Comparison of ENCODE assay signal across 11 cellular contexts in the genomic region with DNA sequence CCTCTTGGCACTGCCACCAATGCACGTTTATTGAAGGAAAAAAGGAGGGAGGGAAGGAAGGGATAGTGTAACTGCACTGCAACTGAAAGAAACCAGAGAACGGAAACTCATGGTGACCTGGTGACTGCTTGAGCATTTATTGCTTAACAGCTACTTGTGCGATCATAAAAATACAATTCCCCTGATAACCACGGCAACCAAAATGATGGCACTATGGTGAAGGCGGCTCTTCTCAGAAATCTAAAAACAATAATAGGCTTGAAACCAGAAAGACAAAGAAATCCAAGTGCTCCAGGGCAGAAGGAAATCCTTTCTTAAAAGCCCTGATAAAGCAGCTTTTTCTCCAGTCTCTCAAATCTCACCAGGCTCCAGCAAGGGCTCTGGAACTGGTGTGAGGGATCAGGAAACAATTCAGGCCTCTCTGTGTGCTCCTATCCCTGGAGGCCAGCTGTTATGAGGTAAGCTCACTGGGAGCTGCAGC. TPM values are rescaled to one million over a fixed set of nuclear protein-coding genes. Genes with fewer than 3 reads are reported as not detected.
A peak's percentile ranks its signal among the peaks of the same experiment; 100 is the strongest.
DNase-seq lines count a peak whose midpoint lies in the region; ATAC-seq and TF ChIP-seq lines count a peak whose summit lies in the region.
"Had no signal": no experiment of that assay in that cellular context is flagged by ENCODE, and none has a peak within 500 bp of the region (broad histone marks: within the 10 kb centered on the region; RNA-seq: fewer than 3 reads in every experiment).

No MANE protein-coding gene starts in this region.

- peaks cover 44% of the 10 kb centered on the region for H3K4me1 Mint-ChIP-seq in GM23338

- H2AFZ ChIP-seq in GM23338 = no peak overlapping the region
- H2AFZ ChIP-seq in OCI-LY1 (ENCODE audit: low read length) = no peak overlapping the region

- no peak overlapping the region for H3K27ac Mint-ChIP-seq in GM23338
- H3K27ac Mint-ChIP-seq: activated naive CD8-positive, alpha-beta T cell treated with anti-CD3 and anti-CD28 coated beads, Interleukin-2, amount 10 ng/mL, durations not matched to agents 7 days and 5 days had no signal

- H3K4me1 ChIP-seq in GM23338 (ENCODE audit: insufficient read depth) = peaks cover 22% of the 10 kb centered on the region
- peaks cover 74% of the 10 kb centered on the region for H3K4me1 ChIP-seq in OCI-LY1 (ENCODE audit: insufficient read depth, low read length, severe bottlenecking)
- H3K4me1 ChIP-seq in foreskin keratinocyte = no peaks in the 10 kb centered on the region

- H3K9ac ChIP-seq in OCI-LY1 (ENCODE audit: low read length) = peak overlapping the region; percentile 92

- no peaks in the 10 kb centered on the region for H3K9me3 ChIP-seq in OCI-LY1 (ENCODE audit: low read length)
- H3K9me3 ChIP-seq: testis had no signal

- H3K27ac ChIP-seq in GM23338 (ENCODE audit: low read depth) (no peak overlapping the region), OCI-LY1 (ENCODE audit: low read depth, low read length, poor library complexity, severe bottlenecking) (peak overlapping the region; percentile 93), foreskin keratinocyte (no peak overlapping the region)
- H3K27ac ChIP-seq: testis had no signal

- H3K27me3 ChIP-seq in GM23338 (ENCODE audit: insufficient read depth) (no peaks in the 10 kb centered on the region), OCI-LY1 (ENCODE audit: insufficient read depth, low read length) (no peaks in the 10 kb centered on the region), foreskin keratinocyte (no peaks in the 10 kb centered on the region)
- H3K27me3 ChIP-seq: testis had no signal

- intact Hi-C loops in sciatic nerve (cut with DNase I) = no loop called here
- intact Hi-C loops in Right ventricle myocardium inferior (cut with DNase I) = loop anchor here (10.0 kb wide), 3 partner anchors 89 to 171 kb away; a partner anchor contains a TSS

- peak; percentile 21; the same call in 2 of the 3 replicates for ATAC-seq in GM23338
- peak; percentile 59 for ATAC-seq in sciatic nerve
- no peak for ATAC-seq in HG02884 (IDR thresholded peaks at IDR 0.05; ENCODE audit: unreplicated experiment)
- no peak for ATAC-seq in foreskin keratinocyte
- ATAC-seq in Right ventricle myocardium inferior = no peak

- H3K4me3 ChIP-seq in GM23338 (no peak overlapping the region), OCI-LY1 (ENCODE audit: low read depth, low read length, poor library complexity, severe bottlenecking) (peak overlapping the region; percentile 82), fibroblast of pulmonary artery (replicated peaks; ENCODE audit: low read depth, low read length) (peak overlapping the region; percentile 82)
- H3K4me3 ChIP-seq: testis had no signal

- no peaks in the 10 kb centered on the region for H3K9me3 Mint-ChIP-seq in GM23338
- H3K9me3 Mint-ChIP-seq: activated naive CD8-positive, alpha-beta T cell treated with anti-CD3 and anti-CD28 coated beads, Interleukin-2, amount 10 ng/mL, durations not matched to agents 7 days and 5 days had no signal

- peaks cover 21% of the 10 kb centered on the region for H3F3A ChIP-seq in GM23338 (replicated peaks; ENCODE audit: low read depth)
- no peaks in the 10 kb centered on the region for H3F3A ChIP-seq in OCI-LY1 (ENCODE audit: insufficient read depth, low read length)

- H3K27me3 Mint-ChIP-seq in GM23338 (ENCODE audit: insufficient read depth, low read depth, poor library complexity) = peaks cover 11% of the 10 kb centered on the region
- H3K27me3 Mint-ChIP-seq: activated naive CD8-positive, alpha-beta T cell treated with anti-CD3 and anti-CD28 coated beads, Interleukin-2, amount 10 ng/mL, durations not matched to agents 7 days and 5 days had no signal

- H3K9me2 ChIP-seq in GM23338 (ENCODE audit: insufficient read depth) (no peaks in the 10 kb centered on the region), OCI-LY1 (ENCODE audit: low read depth, low read length) (no peaks in the 10 kb centered on the region)

- no peak for TF ChIP-seq CTCF in GM23338 (conservative IDR thresholded peaks at IDR 0.05; ENCODE audit: low read depth in 2 of 2)
- no peak for TF ChIP-seq CTCF in OCI-LY1 (IDR thresholded peaks at IDR 0.05; ENCODE audit: low read length)
- no peak for TF ChIP-seq CTCF in fibroblast of pulmonary artery (IDR thresholded peaks at IDR 0.05; ENCODE audit: low read length, missing control alignments)
- no peak for TF ChIP-seq CTCF in foreskin keratinocyte (conservative IDR thresholded peaks at IDR 0.05)

- peak; percentile 32 for DNase-seq in GM23338 (ENCODE audit: low spot score)
- peak; percentile 77 for DNase-seq in fibroblast of pulmonary artery (ENCODE audit: low read depth)
- no peak for DNase-seq in sciatic nerve (ENCODE audit: low spot score)
- DNase-seq in foreskin keratinocyte = no peak
- no peak for DNase-seq in Right ventricle myocardium inferior (ENCODE audit: missing footprints)
- no peak for DNase-seq in superior temporal gyrus (ENCODE audit: extremely low spot score)
- DNase-seq: activated naive CD8-positive, alpha-beta T cell treated with anti-CD3 and anti-CD28 coated beads, Interleukin-2, amount 10 ng/mL, durations not matched to agents 7 days and 5 days; NCI-H2227 treated with DMSO at 0.1 percent for 48 hours; testis had no signal

- H4K20me1 ChIP-seq in GM23338 (replicated peaks; ENCODE audit: insufficient read depth) (peaks cover 4% of the 10 kb centered on the region), OCI-LY1 (ENCODE audit: insufficient read depth, low read length) (no peaks in the 10 kb centered on the region)

- no peaks in the 10 kb centered on the region; the same call in 1 of the 2 replicates for H3K36me3 ChIP-seq in GM23338 (ENCODE audit: insufficient read depth)
- peaks cover 38% of the 10 kb centered on the region for H3K36me3 ChIP-seq in OCI-LY1 (ENCODE audit: insufficient read depth, low read length)

- no peaks in the 10 kb centered on the region for H3K36me3 Mint-ChIP-seq in GM23338 (ENCODE audit: low read depth)
- H3K36me3 Mint-ChIP-seq: activated naive CD8-positive, alpha-beta T cell treated with anti-CD3 and anti-CD28 coated beads, Interleukin-2, amount 10 ng/mL, durations not matched to agents 7 days and 5 days had no signal

- H3K4me3 Mint-ChIP-seq in GM23338 = peak overlapping the region; percentile 9; the same call in 2 of the 3 replicates
- H3K4me3 Mint-ChIP-seq: activated naive CD8-positive, alpha-beta T cell treated with anti-CD3 and anti-CD28 coated beads, Interleukin-2, amount 10 ng/mL, durations not matched to agents 7 days and 5 days had no signal

- H3K4me2 ChIP-seq in GM23338 (peak overlapping the region; percentile 99), OCI-LY1 (ENCODE audit: low read length) (peak overlapping the region; percentile 91)

- H3K79me2 ChIP-seq in GM23338 (replicated peaks; ENCODE audit: insufficient read depth) (peaks cover 33% of the 10 kb centered on the region), OCI-LY1 (ENCODE audit: insufficient read depth, low read length) (peaks cover 82% of the 10 kb centered on the region)

TF ChIP-seq in GM23338, 12 proteins besides CTCF, POLR2A, EP300 and RAD21 (continues in another document):
- no peak for TF ChIP-seq CREB1 (CRISPR knock-in tag; IDR thresholded peaks at IDR 0.05; ENCODE audit: low read depth)
- TF ChIP-seq, protein P1, sequence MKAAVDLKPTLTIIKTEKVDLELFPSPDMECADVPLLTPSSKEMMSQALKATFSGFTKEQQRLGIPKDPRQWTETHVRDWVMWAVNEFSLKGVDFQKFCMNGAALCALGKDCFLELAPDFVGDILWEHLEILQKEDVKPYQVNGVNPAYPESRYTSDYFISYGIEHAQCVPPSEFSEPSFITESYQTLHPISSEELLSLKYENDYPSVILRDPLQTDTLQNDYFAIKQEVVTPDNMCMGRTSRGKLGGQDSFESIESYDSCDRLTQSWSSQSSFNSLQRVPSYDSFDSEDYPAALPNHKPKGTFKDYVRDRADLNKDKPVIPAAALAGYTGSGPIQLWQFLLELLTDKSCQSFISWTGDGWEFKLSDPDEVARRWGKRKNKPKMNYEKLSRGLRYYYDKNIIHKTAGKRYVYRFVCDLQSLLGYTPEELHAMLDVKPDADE (IDR thresholded peaks at IDR 0.05) = no peak
- TF ChIP-seq EZH2phosphoT487 (IDR thresholded peaks at IDR 0.05; ENCODE audit: unreplicated experiment) = no peak
- no peak for TF ChIP-seq EZH2 (IDR thresholded peaks at IDR 0.05; ENCODE audit: low read depth, unreplicated experiment)
- no peak for TF ChIP-seq POLR2AphosphoS5 (IDR thresholded peaks at IDR 0.05; ENCODE audit: low read depth)
- no peak for TF ChIP-seq STAT1 (IDR thresholded peaks at IDR 0.05; ENCODE audit: unreplicated experiment)
- no peak for TF ChIP-seq ZNF114 (CRISPR knock-in tag; IDR thresholded peaks at IDR 0.05)
- TF ChIP-seq JUNB (IDR thresholded peaks at IDR 0.05; ENCODE audit: unreplicated experiment) = no peak
- no peak for TF ChIP-seq NANOG (IDR thresholded peaks at IDR 0.05; ENCODE audit: borderline replicate concordance)

RNA-seq across cellular contexts. Expression of a gene that starts 1.9 kb away (rescaled TPM):
- 11.5 and 13.4 TPM in 2 replicates for total RNA-seq in GM23338 (2014; rRNA removed; shearing (Covaris generic))
- 3.4 TPM in 2 replicates for polyA plus RNA-seq in GM23338 (2016; fragmentation: Nextera tagmentation; extraction: Ambion mirVana)
- total RNA-seq in sciatic nerve = 8.0 TPM
- total RNA-seq in foreskin keratinocyte = 3.8 and 3.9 TPM in 2 replicates
- 1.5 and 1.6 TPM in 2 replicates for polyA plus RNA-seq in foreskin keratinocyte
- 8.4 TPM for total RNA-seq in Right ventricle myocardium inferior

RNA-seq across cellular contexts. Expression of a gene that starts 18.1 kb away (rescaled TPM):
- 142 and 158 TPM in 2 replicates for total RNA-seq in GM23338 (2014; rRNA removed; shearing (Covaris generic))
- polyA plus RNA-seq in GM23338 (2016; fragmentation: Nextera tagmentation; extraction: Ambion mirVana) (529 and 593 TPM in 2 replicates), foreskin keratinocyte (242 and 275 TPM in 2 replicates)
- total RNA-seq in sciatic nerve (60.0 TPM), foreskin keratinocyte (167 and 196 TPM in 2 replicates), Right ventricle myocardium inferior (62.3 TPM)

Comparison
In these comparisons a context has a peak if more than half of its experiments do, and no peak if none do; other contexts are left out.
1. ATAC-seq: peak in GM23338 (single experiment) and sciatic nerve (single experiment); none in HG02884 (single experiment), foreskin keratinocyte (single experiment) and Right ventricle myocardium inferior (single experiment).
2. DNase-seq: peak in GM23338 (single experiment) and fibroblast of pulmonary artery (single experiment); none in sciatic nerve (single experiment), foreskin keratinocyte (0 of 2), Right ventricle myocardium inferior (single experiment) and superior temporal gyrus (single experiment).